21 cellular contexts compared by ENCODE assay signal in the genomic region with DNA sequence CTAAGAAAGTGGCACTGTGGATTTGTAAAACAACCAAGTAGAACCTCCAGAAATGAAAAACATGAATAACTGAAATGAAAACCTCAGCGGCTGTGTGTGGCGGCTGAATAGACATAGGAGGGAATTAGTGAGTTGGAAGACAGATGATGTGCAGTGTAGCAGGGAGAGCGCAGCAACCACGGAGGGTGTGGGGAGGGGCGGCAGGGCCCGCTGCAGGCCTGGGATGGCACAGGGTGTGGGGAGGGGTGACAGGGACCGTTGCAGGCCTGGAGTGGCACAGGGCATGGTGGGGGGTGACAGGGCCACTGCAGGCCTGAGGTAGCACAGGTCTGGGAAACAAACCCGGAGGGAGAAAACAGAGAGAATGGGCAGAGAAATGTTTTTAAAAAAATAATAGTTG. TPM values are rescaled to one million over a fixed set of nuclear protein-coding genes. Genes with fewer than 3 reads are reported as not detected.
DNase-seq lines count a peak whose midpoint lies in the region; ATAC-seq and TF ChIP-seq lines count a peak whose summit lies in the region.
"Had no signal": no experiment of that assay in that cellular context is flagged by ENCODE, and none has a peak within 500 bp of the region (broad histone marks: within the 10 kb centered on the region; RNA-seq: fewer than 3 reads in every experiment).

No MANE protein-coding gene starts in this region.

- H2AFZ ChIP-seq in DND-41 (ENCODE audit: low read depth, low read length) = no peak overlapping the region
- H2AFZ ChIP-seq: GM23338 had no signal

- peak overlapping the region; percentile 5 for H3K27ac Mint-ChIP-seq in T-helper 2 cell treated with Interferon-gamma antibody and Interleukin-4, amounts not matched to agents 5 μg/mL and 100 μg/mL, for 36 hours
- no peak overlapping the region for H3K27ac Mint-ChIP-seq in chondrocyte (ENCODE audit: unreplicated experiment)
- H3K27ac Mint-ChIP-seq: GM23338 had no signal

- peak; percentile 39 for ATAC-seq in DND-41 (ENCODE audit: insufficient read depth, low read depth)
- ATAC-seq in HG03280 (IDR thresholded peaks at IDR 0.05; ENCODE audit: unreplicated experiment) = no peak
- ATAC-seq in GM18873 (IDR thresholded peaks at IDR 0.05; ENCODE audit: low FRiP score, unreplicated experiment) = no peak
- ATAC-seq: gastrocnemius medialis; GM23338; stimulated activated naive CD8-positive, alpha-beta T cell treated with anti-CD3 and anti-CD28 coated beads, Interleukin-15, amount 100 ng/mL, for 72 hours had no signal

- H3K36me3 Mint-ChIP-seq in T-helper 2 cell treated with Interferon-gamma antibody and Interleukin-4, amounts not matched to agents 5 μg/mL and 100 μg/mL, for 36 hours (ENCODE audit: low read depth) = no peaks in the 10 kb centered on the region
- H3K36me3 Mint-ChIP-seq in chondrocyte (ENCODE audit: low read depth) = no peaks in the 10 kb centered on the region

- H3K4me1 ChIP-seq in DND-41 (ENCODE audit: insufficient read depth, low read length) = peaks cover 53% of the 10 kb centered on the region
- H3K4me1 ChIP-seq: SJSA1 had no signal

- H3K79me2 ChIP-seq in DND-41 (ENCODE audit: insufficient read depth, low read length) = no peaks in the 10 kb centered on the region

- peak overlapping the region; percentile 78 for H3K27ac ChIP-seq in DND-41 (ENCODE audit: low read length)
- H3K27ac ChIP-seq: gastrocnemius medialis, SJSA1, upper lobe of left lung had no signal

- no peak overlapping the region for H3K4me3 Mint-ChIP-seq in T-helper 2 cell treated with Interferon-gamma antibody and Interleukin-4, amounts not matched to agents 5 μg/mL and 100 μg/mL, for 36 hours
- H3K4me3 Mint-ChIP-seq in chondrocyte (ENCODE audit: unreplicated experiment) = no peak overlapping the region
- H3K4me3 Mint-ChIP-seq: GM23338; stimulated activated naive CD8-positive, alpha-beta T cell treated with anti-CD3 and anti-CD28 coated beads, Interleukin-15, amount 100 ng/mL, for 72 hours had no signal

- no peaks in the 10 kb centered on the region for H3K9me3 ChIP-seq in DND-41 (ENCODE audit: insufficient read depth, low read length, severe bottlenecking)
- H3K9me3 ChIP-seq: gastrocnemius medialis, SJSA1, upper lobe of left lung had no signal

- H3K4me3 ChIP-seq in DND-41 (ENCODE audit: low read depth in 1 of 2, low read length in 2 of 2) = no peak overlapping the region
- H3K4me3 ChIP-seq: gastrocnemius medialis, GM23338, SJSA1, upper lobe of left lung had no signal

- peaks cover 11% of the 10 kb centered on the region for H3K4me1 Mint-ChIP-seq in T-helper 2 cell treated with Interferon-gamma antibody and Interleukin-4, amounts not matched to agents 5 μg/mL and 100 μg/mL, for 36 hours (ENCODE audit: low read depth)
- peaks cover 31% of the 10 kb centered on the region for H3K4me1 Mint-ChIP-seq in chondrocyte (ENCODE audit: low read depth)
- H3K4me1 Mint-ChIP-seq: stimulated activated naive CD8-positive, alpha-beta T cell treated with anti-CD3 and anti-CD28 coated beads, Interleukin-15, amount 100 ng/mL, for 72 hours had no signal

- intact Hi-C loops in posterior cingulate gyrus (cut with DNase I) = no loop called here

- H4K20me1 ChIP-seq in DND-41 (ENCODE audit: insufficient read depth, low read length) = no peaks in the 10 kb centered on the region

- H3K27me3 ChIP-seq in DND-41 (ENCODE audit: insufficient read depth, low read length, poor library complexity) = no peaks in the 10 kb centered on the region
- H3K27me3 ChIP-seq: gastrocnemius medialis, SJSA1, upper lobe of left lung had no signal

- H3K27me3 Mint-ChIP-seq in T-helper 2 cell treated with Interferon-gamma antibody and Interleukin-4, amounts not matched to agents 5 μg/mL and 100 μg/mL, for 36 hours (ENCODE audit: low read depth) = no peaks in the 10 kb centered on the region
- H3K27me3 Mint-ChIP-seq in chondrocyte (ENCODE audit: low read depth) = no peaks in the 10 kb centered on the region
- H3K27me3 Mint-ChIP-seq: stimulated activated naive CD8-positive, alpha-beta T cell treated with anti-CD3 and anti-CD28 coated beads, Interleukin-15, amount 100 ng/mL, for 72 hours had no signal

- TF ChIP-seq CTCF in DND-41 (IDR thresholded peaks at IDR 0.05; ENCODE audit: borderline replicate concordance, extremely low read depth, low read length, poor library complexity, severe bottlenecking) = no peak
- no peak for TF ChIP-seq CTCF in chondrocyte (IDR thresholded peaks at IDR 0.05)

- H3K36me3 ChIP-seq in DND-41 (ENCODE audit: insufficient read depth, low read length) = no peaks in the 10 kb centered on the region
- H3K36me3 ChIP-seq: gastrocnemius medialis, SJSA1, upper lobe of left lung had no signal

- H3K9ac ChIP-seq in DND-41 (ENCODE audit: low read depth, low read length) = 0 out of 2 replicates have a peak overlapping the region, but pooled peaks have one; percentile 28

- DNase-seq in T-helper 2 cell treated with Interferon-gamma antibody and Interleukin-4, amounts not matched to agents 5 μg/mL and 100 μg/mL, for 36 hours (ENCODE audit: low spot score) = no peak
- DNase-seq in T-helper 2 cell (no peak), DND-41 (peak; percentile 63), chondrocyte (ENCODE audit: low spot score) (peak; percentile 60), posterior cingulate gyrus (peak in 8 of 10 donors; percentile 0 to 66 (median 10)), NCI-H446 (lab: John Stamatoyannopoulos, UW) (no peak)
- DNase-seq: amniotic stem cell; central memory CD4-positive, alpha-beta T cell; Kasumi-1; NCI-H1105 treated with DMSO at 0.1 percent for 48 hours; NCI-H774; nucleus accumbens; OCI-M1; T1000 had no signal

- no peaks in the 10 kb centered on the region for H3K9me3 Mint-ChIP-seq in T-helper 2 cell treated with Interferon-gamma antibody and Interleukin-4, amounts not matched to agents 5 μg/mL and 100 μg/mL, for 36 hours
- H3K9me3 Mint-ChIP-seq in chondrocyte (ENCODE audit: low read depth) = no peaks in the 10 kb centered on the region
- H3K9me3 Mint-ChIP-seq: GM23338; stimulated activated naive CD8-positive, alpha-beta T cell treated with anti-CD3 and anti-CD28 coated beads, Interleukin-15, amount 100 ng/mL, for 72 hours had no signal

- no peak overlapping the region for H3K4me2 ChIP-seq in DND-41 (ENCODE audit: insufficient read depth, low read length)
- H3K4me2 ChIP-seq: GM23338 had no signal

RNA-seq across cellular contexts. Expression of a gene that starts 51.1 kb away (rescaled TPM):
- 5.1 to 6.5 TPM (median 6.5 TPM) in 3 replicates for total RNA-seq in chondrocyte
- total RNA-seq: SJSA1 had no signal

Comparison
In these comparisons a context has a peak if more than half of its experiments do, and no peak if none do; other contexts are left out.
1. DNase-seq: peak in DND-41 (single experiment), chondrocyte (single experiment) and posterior cingulate gyrus (8 of 10); none in T-helper 2 cell treated with Interferon-gamma antibody and Interleukin-4, amounts not matched to agents 5 μg/mL and 100 μg/mL, for 36 hours (single experiment), T-helper 2 cell (0 of 5) and NCI-H446 (0 of 2).